In the genomic region with DNA sequence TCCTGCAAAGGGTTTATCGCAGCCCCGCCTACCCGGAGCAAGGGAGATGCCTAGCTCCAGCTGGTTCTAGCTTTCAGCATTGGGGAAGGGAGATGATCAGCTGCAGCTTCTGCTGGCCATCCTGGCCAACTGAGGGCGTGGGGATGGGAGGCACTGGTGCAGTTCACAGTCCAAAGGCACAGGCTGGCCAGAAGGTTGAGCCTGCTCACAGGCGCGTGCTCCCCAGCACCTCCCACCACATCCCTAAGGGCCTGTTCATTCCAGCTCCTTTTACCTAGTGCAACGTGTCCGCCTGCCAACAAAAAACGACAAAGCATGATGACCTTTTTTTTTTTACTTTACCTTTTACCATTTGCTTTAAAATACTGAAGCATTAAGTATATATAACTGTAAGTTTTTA, we compare ENCODE assay signal across 22 cellular contexts. TPM values are rescaled to one million over a fixed set of nuclear protein-coding genes. Genes with fewer than 3 reads are reported as not detected.
DNase-seq lines count a peak whose midpoint lies in the region; ATAC-seq, FAIRE-seq and TF ChIP-seq lines count a peak whose summit lies in the region.
"Had no signal": no experiment of that assay in that cellular context is flagged by ENCODE, and none has a peak within 500 bp of the region (broad histone marks: within the 10 kb centered on the region; RNA-seq: fewer than 3 reads in every experiment).

No MANE protein-coding gene starts in this region.

- H3K4me2 ChIP-seq in HepG2 (ENCODE audit: low read depth, low read length): no peak overlapping the region
- H3K4me2 ChIP-seq: BLaER1 had no signal

- no TSS peak for BruUV-seq in Panc1 (replicated peaks; lab: Mats Ljungman, UMichigan)
- no TSS peak for BruUV-seq in HepG2 (replicated peaks; lab: Mats Ljungman, UMichigan)

- H3K27ac ChIP-seq in Panc1 (ENCODE audit: low read length) (no peak overlapping the region), HepG2 (ENCODE audit: extremely low read length, insufficient read depth, low read length) (no peak overlapping the region), small intestine (ENCODE audit: low read depth in 1 of 2, low read length in 1 of 2) (no peak overlapping the region), aorta (ENCODE audit: low read depth in 1 of 2, low read length in 2 of 2) (no peak overlapping the region)
- H3K27ac ChIP-seq: 22Rv1, BLaER1, C4-2B had no signal

- no peak overlapping the region for H3K9ac ChIP-seq in HepG2 (ENCODE audit: insufficient read depth, low read depth, low read length)
- H3K9ac ChIP-seq: BLaER1 had no signal

- in situ Hi-C loops in Panc1 (cut with HindIII; ENCODE audit: low pct_unique_long_range_greater_than_20kb, low sequenced_read_pairs): no loop called here
- in situ Hi-C loops in HepG2 (cut with HindIII; ENCODE audit: extremely low pct_ligation_motif_present, low pct_unique_long_range_greater_than_20kb): no loop called here

- no peaks in the 10 kb centered on the region for H3K79me2 ChIP-seq in HepG2 (ENCODE audit: insufficient read depth, low read length)

- ATAC-seq in Panc1 (0 out of 2 replicates have a peak, but pooled peaks have one; percentile 38), HepG2 (peak; percentile 45; the same call in 2 of the 3 replicates), aorta (ENCODE audit: low FRiP score) (peak; percentile 56), HG03039 (IDR thresholded peaks at IDR 0.05; ENCODE audit: unreplicated experiment) (no peak)
- ATAC-seq: CD8-positive, alpha-beta T cell had no signal

- no peaks in the 10 kb centered on the region for H4K20me1 ChIP-seq in HepG2 (ENCODE audit: insufficient read depth, low read length)
- H4K20me1 ChIP-seq: BLaER1 had no signal

- TF ChIP-seq RAD21 in HepG2 (CRISPR knock-in tag; IDR thresholded peaks at IDR 0.05): no peak

- TF ChIP-seq EP300 in HepG2 (IDR thresholded peaks at IDR 0.05; ENCODE audit: low read depth in 2 of 2, low read length in 2 of 2) (no peak), HepG2 (CRISPR knock-in tag; IDR thresholded peaks at IDR 0.05; ENCODE audit: borderline replicate concordance) (no peak)

- H2AFZ ChIP-seq in HepG2 (ENCODE audit: low read length): no peak overlapping the region

- H3K27me3 ChIP-seq in Panc1 (ENCODE audit: control insufficient read depth, insufficient read depth, low read length) (no peaks in the 10 kb centered on the region), HepG2 (ENCODE audit: control insufficient read depth in 1 of 2, insufficient read depth in 2 of 2, low read length in 2 of 2) (no peaks in the 10 kb centered on the region), small intestine (ENCODE audit: control insufficient read depth in 2 of 2, insufficient read depth in 2 of 2, low read length in 2 of 2) (no peaks in the 10 kb centered on the region), aorta (ENCODE audit: control insufficient read depth in 1 of 2, insufficient read depth in 2 of 2, low read length in 1 of 2) (no peaks in the 10 kb centered on the region)
- H3K27me3 ChIP-seq: BLaER1 had no signal

- DNase-seq in Panc1 (ENCODE audit: low read depth, low spot score) (no peak), HepG2 (ENCODE audit: low spot score) (no peak), small intestine (peak; percentile 25), aorta (no peak), putamen (ENCODE audit: low spot score) (no peak)
- no peak for DNase-seq in stimulated activated CD4-positive, alpha-beta T cell treated with anti-CD3 and anti-CD28 coated beads, Interleukin-12 subunit alpha, Interleukin-12 subunit beta, amount 100 ng/mL, for 4 hours
- DNase-seq: Caco-2; CD4-positive, CD25-positive, alpha-beta regulatory T cell; CD8-positive, alpha-beta T cell; DMS153; DND-41; GOT3; HFFc6 had no signal

- POLR2A ChIA-PET in Panc1 (lab: Charles Lee) (no interaction called here), HepG2 (lab: Yijun Ruan, JAX) (no interaction called here)

- H3K4me3 ChIP-seq in Panc1 (ENCODE audit: low read depth in 2 of 2, low read length in 2 of 2) (no peak overlapping the region), HepG2 (replicated peaks in 1 of 3; ENCODE audit: insufficient read depth in 1 of 3, low read depth in 2 of 3, low read length in 3 of 3) (no peak overlapping the region), small intestine (ENCODE audit: low read depth in 1 of 2, low read length in 2 of 2) (no peak overlapping the region), aorta (ENCODE audit: low read length in 2 of 2) (no peak overlapping the region)
- H3K4me3 ChIP-seq: BLaER1, HAP-1 had no signal

- TF ChIP-seq CTCF in Panc1 (IDR thresholded peaks at IDR 0.05) (no peak), HepG2 (CRISPR knock-in tag; IDR thresholded peaks at IDR 0.05) (no peak)

- 90% methylated on average over 5 of the region's 9 CpGs for WGBS in HepG2 (ENCODE audit: low lambda C conversion rate)
- WGBS in small intestine, 3 donors: 86 to 92% (median 92%) methylated on average over 9 of the region's 9 CpGs
- WGBS in aorta, 2 donors: 88 to 89% methylated on average over 9 of the region's 9 CpGs

- CTCF ChIA-PET in Panc1 (lab: Charles Lee): no interaction called here
- CTCF ChIA-PET in HepG2 (lab: Yijun Ruan, JAX; ENCODE audit: low intra/inter-chr PET ratio, low total read pairs): no interaction called here

- FAIRE-seq in HepG2 (lab: Jason Lieb, UNC) (no peak), small intestine (lab: Jason Lieb, UNC) (no peak)
- FAIRE-seq: A204.1, G401.6, GM12892, H54 had no signal

- H3K36me3 ChIP-seq in Panc1 (ENCODE audit: control insufficient read depth, insufficient read depth, low read length) (no peaks in the 10 kb centered on the region), HepG2 (replicated peaks in 1 of 2; ENCODE audit: control insufficient read depth in 1 of 2, insufficient read depth in 2 of 2, low read length in 2 of 2) (peaks cover 4 to 12% of the 10 kb centered on the region in 2 experiments; a peak in 4 of 5 replicates), small intestine (ENCODE audit: control insufficient read depth in 2 of 2, insufficient read depth in 2 of 2, low read length in 2 of 2) (peaks cover 2 to 3% of the 10 kb centered on the region in 2 donors), aorta (ENCODE audit: control insufficient read depth in 1 of 2, insufficient read depth in 2 of 2, low read length in 1 of 2) (peaks cover 0 to 2% of the 10 kb centered on the region in 2 donors)
- H3K36me3 ChIP-seq: HAP-1 had no signal

- intact Hi-C loops in Panc1 (cut with micrococcal nuclease; ENCODE audit: unreplicated experiment): no loop called here
- intact Hi-C loops in HepG2 (cut with micrococcal nuclease; ENCODE audit: unreplicated experiment): no loop called here
- intact Hi-C loops in aorta (cut with DNase I): no loop called here

- no peak for TF ChIP-seq POLR2A in HepG2 (IDR thresholded peaks at IDR 0.05; ENCODE audit: insufficient read depth in 1 of 2, low read depth in 2 of 2, low read length in 2 of 2)

- H3K4me1 ChIP-seq in Panc1 (ENCODE audit: control insufficient read depth, insufficient read depth, low read length) (no peaks in the 10 kb centered on the region), HepG2 (ENCODE audit: insufficient read depth, low read length) (no peaks in the 10 kb centered on the region), small intestine (ENCODE audit: control insufficient read depth in 2 of 2, insufficient read depth in 1 of 2, low read depth in 1 of 2, low read length in 1 of 2) (peaks cover 0 to 3% of the 10 kb centered on the region in 2 donors), aorta (ENCODE audit: control insufficient read depth in 1 of 2, insufficient read depth in 2 of 2, low read length in 2 of 2) (no peaks in the 10 kb centered on the region)
- H3K4me1 ChIP-seq: BLaER1, Caco-2, HAP-1 had no signal

- H3K9me3 ChIP-seq in Panc1 (ENCODE audit: control insufficient read depth, insufficient read depth, low read depth, low read length) (no peaks in the 10 kb centered on the region), HepG2 (ENCODE audit: low read length) (no peaks in the 10 kb centered on the region), small intestine (ENCODE audit: control insufficient read depth, low read depth) (no peaks in the 10 kb centered on the region), aorta (ENCODE audit: control insufficient read depth, low read length) (no peaks in the 10 kb centered on the region)
- H3K9me3 ChIP-seq: BLaER1, Caco-2, HAP-1 had no signal

RNA-seq across cellular contexts. Expression of gene LANCL2, which starts 31.2 kb away (rescaled TPM):
- 30.6 TPM for total RNA-seq in Panc1 (2021; ENCODE audit: unreplicated experiment)
- 19.4 TPM for polyA plus RNA-seq in Panc1 (2012; ENCODE audit: insufficient read length)
- 13.8 and 22.0 TPM in 2 replicates for total RNA-seq in HepG2 (2016; rRNA removed; fragmentation: Illumina TruSeq; extraction: Trizol)
- total RNA-seq in HepG2 (2016; cell fraction: cytosol; rRNA removed; fragmentation: Illumina TruSeq; extraction: Trizol; ENCODE audit: low read depth): 4.6 and 5.7 TPM in 2 replicates
- 14.5 and 21.5 TPM in 2 replicates for total RNA-seq in HepG2 (2016; cell fraction: insoluble cytoplasmic fraction; rRNA removed; fragmentation: Illumina TruSeq; extraction: Trizol)
- 6.3 TPM in 2 replicates for total RNA-seq in HepG2 (2016; cell fraction: membrane; rRNA removed; fragmentation: Illumina TruSeq; extraction: Trizol)
- 9.4 and 10.2 TPM in 2 replicates for total RNA-seq in HepG2 (2016; cell fraction: nucleus; rRNA removed; fragmentation: Illumina TruSeq; extraction: Trizol)
- polyA plus RNA-seq in HepG2 (2011; rRNA removed): 9.8 and 10.0 TPM in 2 replicates
- polyA plus RNA-seq in HepG2 (2011; cell fraction: cytosol; rRNA removed): 11.7 and 12.5 TPM in 2 replicates
- polyA plus RNA-seq in HepG2 (2011; cell fraction: nucleus; rRNA removed): 3.7 and 6.6 TPM in 2 replicates
- polyA plus RNA-seq in HepG2 (2012): 7.3 and 8.8 TPM in 2 replicates
- polyA plus RNA-seq in HepG2 (2016; cell fraction: cytosol; fragmentation: Illumina TruSeq; extraction: Trizol; ENCODE audit: low read depth): 4.1 and 4.3 TPM in 2 replicates
- 19.0 and 21.3 TPM in 2 replicates for polyA plus RNA-seq in HepG2 (2016; cell fraction: insoluble cytoplasmic fraction; fragmentation: Illumina TruSeq; extraction: Trizol; ENCODE audit: low read depth)
- polyA plus RNA-seq in HepG2 (2016; cell fraction: membrane; fragmentation: Illumina TruSeq; extraction: Trizol; ENCODE audit: low read depth): 5.6 and 6.6 TPM in 2 replicates
- polyA plus RNA-seq in HepG2 (2016; cell fraction: nucleus; fragmentation: Illumina TruSeq; extraction: Trizol; ENCODE audit: insufficient read depth, low read depth): 11.1 and 16.0 TPM in 2 replicates
- 30.3 and 36.9 TPM in 2 replicates for polyA minus RNA-seq in HepG2 (2011; rRNA and poly(A)+ RNA removed; ENCODE audit: low replicate concordance)
- polyA minus RNA-seq in HepG2 (2011; cell fraction: cytosol; rRNA and poly(A)+ RNA removed): 7.6 and 8.4 TPM in 2 replicates
- polyA minus RNA-seq in HepG2 (2011; cell fraction: nucleus; rRNA and poly(A)+ RNA removed): 4.7 and 8.1 TPM in 2 replicates
- 10 to 100 TPM; 12.1 to 14.3 (median 13.2) TPM for polyA plus RNA-seq in small intestine
- total RNA-seq in aorta: 1 to 10 TPM; 7.0 to 8.8 TPM
- 1 to 10 TPM; 4.6 to 7.3 TPM for polyA plus RNA-seq in aorta
